26 cellular contexts compared by ENCODE assay signal in the genomic region with DNA sequence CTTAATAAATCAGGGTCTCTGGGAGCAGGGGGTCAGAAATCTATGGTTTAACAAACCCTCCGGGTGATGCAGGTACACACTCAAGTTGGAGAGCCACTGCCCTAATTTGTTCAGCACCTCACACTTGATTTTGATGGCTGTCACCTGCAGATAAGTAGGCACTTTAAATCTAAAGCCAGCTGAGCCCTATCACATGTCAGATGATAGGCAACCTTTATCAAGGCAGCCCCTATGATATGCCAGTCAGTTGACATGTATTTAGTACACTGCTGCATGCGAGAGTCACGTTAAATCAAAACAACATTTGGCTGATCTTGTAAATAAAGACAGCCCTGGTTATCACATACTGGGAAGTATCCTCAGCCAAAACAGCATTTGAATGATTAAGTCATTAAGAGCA.
DNase-seq lines count a peak whose midpoint lies in the region; ATAC-seq and TF ChIP-seq lines count a peak whose summit lies in the region.
"Had no signal": no experiment of that assay in that cellular context is flagged by ENCODE, and none has a peak within 500 bp of the region (broad histone marks: within the 10 kb centered on the region; RNA-seq: fewer than 3 reads in every experiment).

No MANE protein-coding gene starts in this region.

- H4K8ac ChIP-seq in mesendoderm (ENCODE audit: low read depth, low read length): no peak overlapping the region

- H3K4ac ChIP-seq in mesendoderm (ENCODE audit: low read depth, low read length): no peak overlapping the region

- H3K4me3 Mint-ChIP-seq in activated CD8-positive, alpha-beta memory T cell treated with anti-CD3 and anti-CD28 coated beads, Interleukin-2, amount 10 ng/mL, durations not matched to agents 7 days and 5 days: no peak overlapping the region
- H3K4me3 Mint-ChIP-seq: B cell; CD8-positive, alpha-beta T cell; HFFc6 had no signal

- H3K56ac ChIP-seq in mesendoderm (ENCODE audit: low read length): no peak overlapping the region

- H3K4me3 ChIP-seq in right cardiac atrium (ENCODE audit: low read length) (no peak overlapping the region), mesendoderm (ENCODE audit: low read length) (no peak overlapping the region), gastrocnemius medialis (no peak overlapping the region)
- H3K4me3 ChIP-seq: HAP-1 had no signal

- in situ Hi-C loops in gastrocnemius medialis (cut with MboI; ENCODE audit: low sequenced_read_pairs in 4 of 4): loop anchor here in 3 of 4 donors (10.0 kb wide), 2 partner anchors 1092 to 1332 kb away; no protein-coding TSS in a partner anchor

- no peak overlapping the region for H2BK120ac ChIP-seq in mesendoderm (ENCODE audit: low read depth, low read length)

- no peak overlapping the region for H3K27ac Mint-ChIP-seq in activated CD8-positive, alpha-beta memory T cell treated with anti-CD3 and anti-CD28 coated beads, Interleukin-2, amount 10 ng/mL, durations not matched to agents 7 days and 5 days
- H3K27ac Mint-ChIP-seq: B cell; CD8-positive, alpha-beta T cell; HFFc6 had no signal

- H3K9ac ChIP-seq in mesendoderm (ENCODE audit: low read length): no peak overlapping the region

- no peak for TF ChIP-seq CTCF in gastrocnemius medialis (IDR thresholded peaks at IDR 0.05 in 4 of 5, conservative IDR thresholded peaks at IDR 0.05 in 1 of 5)

- H3K79me1 ChIP-seq in mesendoderm (ENCODE audit: low read length): no peaks in the 10 kb centered on the region

- peaks cover 8% of the 10 kb centered on the region for H3K4me1 Mint-ChIP-seq in activated CD8-positive, alpha-beta memory T cell treated with anti-CD3 and anti-CD28 coated beads, Interleukin-2, amount 10 ng/mL, durations not matched to agents 7 days and 5 days
- H3K4me1 Mint-ChIP-seq: B cell had no signal

- no peak for TF ChIP-seq POLR2A in gastrocnemius medialis (IDR thresholded peaks at IDR 0.05)

- H3K27me3 ChIP-seq in right cardiac atrium (ENCODE audit: control insufficient read depth, insufficient read depth) (no peaks in the 10 kb centered on the region), mesendoderm (ENCODE audit: insufficient read depth, low read length, poor library complexity) (no peaks in the 10 kb centered on the region), gastrocnemius medialis (no peaks in the 10 kb centered on the region)

- H3K36me3 Mint-ChIP-seq in activated CD8-positive, alpha-beta memory T cell treated with anti-CD3 and anti-CD28 coated beads, Interleukin-2, amount 10 ng/mL, durations not matched to agents 7 days and 5 days: no peaks in the 10 kb centered on the region
- H3K36me3 Mint-ChIP-seq: CD8-positive, alpha-beta T cell had no signal

- H3K4me2 ChIP-seq in mesendoderm (ENCODE audit: low read length): no peak overlapping the region

- no peak overlapping the region for H3K23ac ChIP-seq in mesendoderm (ENCODE audit: low read length)

- H3K27ac ChIP-seq in right cardiac atrium (ENCODE audit: low read length) (no peak overlapping the region), mesendoderm (ENCODE audit: low read depth, low read length) (no peak overlapping the region), gastrocnemius medialis (no peak overlapping the region)
- H3K27ac ChIP-seq: 22Rv1, C4-2B had no signal

- H3K4me1 ChIP-seq in right cardiac atrium (ENCODE audit: control insufficient read depth, insufficient read depth, low read length) (no peaks in the 10 kb centered on the region), mesendoderm (ENCODE audit: control insufficient read depth, low read depth, low read length) (no peaks in the 10 kb centered on the region), gastrocnemius medialis (no peaks in the 10 kb centered on the region)
- H3K4me1 ChIP-seq: HAP-1 had no signal

- no peaks in the 10 kb centered on the region for H3K79me2 ChIP-seq in mesendoderm (ENCODE audit: control insufficient read depth, insufficient read depth, low read length)

- intact Hi-C loops in Right ventricle myocardium inferior (cut with DNase I) (no loop called here), right cardiac atrium (cut with DNase I) (loop anchor here in 2 of 4 donors (10.0 kb wide), 1 partner anchor 1092 kb away; no protein-coding TSS in a partner anchor), gastrocnemius medialis (cut with DNase I; ENCODE audit: low total_unique reads) (no loop called here)

- no peaks in the 10 kb centered on the region for H3K9me3 ChIP-seq in right cardiac atrium (ENCODE audit: control insufficient read depth, low read length)
- no peaks in the 10 kb centered on the region for H3K9me3 ChIP-seq in gastrocnemius medialis
- H3K9me3 ChIP-seq: HAP-1 had no signal

- H2BK5ac ChIP-seq in mesendoderm (ENCODE audit: low read length): no peak overlapping the region

- CTCF ChIA-PET in activated CD8-positive, alpha-beta memory T cell treated with anti-CD3 and anti-CD28 coated beads, Interleukin-2, amount 10 ng/mL, durations not matched to agents 7 days and 5 days (lab: Charles Lee): no interaction called here

- peaks cover 38% of the 10 kb centered on the region for H3K27me3 Mint-ChIP-seq in activated CD8-positive, alpha-beta memory T cell treated with anti-CD3 and anti-CD28 coated beads, Interleukin-2, amount 10 ng/mL, durations not matched to agents 7 days and 5 days

- peak; percentile 42 for ATAC-seq in Right ventricle myocardium inferior
- no peak for ATAC-seq in right cardiac atrium
- ATAC-seq in gastrocnemius medialis: no peak
- ATAC-seq in activated CD8-positive, alpha-beta memory T cell treated with anti-CD3 and anti-CD28 coated beads, Interleukin-2, amount 10 ng/mL, durations not matched to agents 7 days and 5 days: no peak
- ATAC-seq: CD8-positive, alpha-beta T cell had no signal

- no peak overlapping the region for H4K5ac ChIP-seq in mesendoderm (ENCODE audit: low read length)

- no peak overlapping the region for H3K18ac ChIP-seq in mesendoderm (ENCODE audit: low read length)

- 36% methylated on average over 3 of the region's 3 CpGs for WGBS in right cardiac atrium
- WGBS in mesendoderm (ENCODE audit: extremely low coverage, insufficient coverage, low lambda C conversion rate): no CpG with 5 or more reads among the region's 3 CpGs

- H3K36me3 ChIP-seq in mesendoderm (ENCODE audit: control insufficient read depth, insufficient read depth, low read length) (no peaks in the 10 kb centered on the region), gastrocnemius medialis (no peaks in the 10 kb centered on the region)
- H3K36me3 ChIP-seq: HAP-1 had no signal

- no peaks in the 10 kb centered on the region for H3K9me3 Mint-ChIP-seq in activated CD8-positive, alpha-beta memory T cell treated with anti-CD3 and anti-CD28 coated beads, Interleukin-2, amount 10 ng/mL, durations not matched to agents 7 days and 5 days (ENCODE audit: low read depth)
- H3K9me3 Mint-ChIP-seq: CD8-positive, alpha-beta T cell; HFFc6 had no signal

- no peak overlapping the region for H2BK15ac ChIP-seq in mesendoderm (replicated peaks; ENCODE audit: low read depth)

- H2AK5ac ChIP-seq in mesendoderm (ENCODE audit: low read length): no peak overlapping the region

- peak; percentile 1 for DNase-seq in NCI-H1092 treated with DMSO at 0.1 percent for 48 hours (lab: John Stamatoyannopoulos, UW)
- DNase-seq in NCI-H1092 (lab: John Stamatoyannopoulos, UW): no peak
- DNase-seq in Right ventricle myocardium inferior (ENCODE audit: missing footprints): no peak
- DNase-seq in right cardiac atrium: no peak
- peak; percentile 13 for DNase-seq in NCI-H510A (lab: John Stamatoyannopoulos, UW)
- peak; percentile 71 for DNase-seq in mesendoderm
- DNase-seq in gastrocnemius medialis: no peak
- DNase-seq in activated CD8-positive, alpha-beta memory T cell treated with anti-CD3 and anti-CD28 coated beads, Interleukin-2, amount 10 ng/mL, durations not matched to agents 7 days and 5 days: no peak
- DNase-seq: CD8-positive, alpha-beta T cell; DMS 273 treated with DMSO at 0.1 percent for 48 hours; DMS79 treated with DMSO at 0.1 percent for 48 hours; GF-D8; GOT3; HFFc6; KBM-7; MV-4-11; NCI-H146; NCI-H1930; NCI-H774; RPMI8226; SHP77 treated with DMSO at 0.1 percent for 48 hours; T-helper 1 cell had no signal

Comparison
In these comparisons a context has a peak if more than half of its experiments do, and no peak if none do; other contexts are left out.
1. DNase-seq: peak in NCI-H1092 treated with DMSO at 0.1 percent for 48 hours (single experiment), NCI-H510A (single experiment) and mesendoderm (single experiment); none in NCI-H1092 (single experiment), Right ventricle myocardium inferior (single experiment), right cardiac atrium (0 of 3), gastrocnemius medialis (0 of 2) and activated CD8-positive, alpha-beta memory T cell treated with anti-CD3 and anti-CD28 coated beads, Interleukin-2, amount 10 ng/mL, durations not matched to agents 7 days and 5 days (single experiment).